ENCODE assay signal across 2 cellular contexts in the genomic region with DNA sequence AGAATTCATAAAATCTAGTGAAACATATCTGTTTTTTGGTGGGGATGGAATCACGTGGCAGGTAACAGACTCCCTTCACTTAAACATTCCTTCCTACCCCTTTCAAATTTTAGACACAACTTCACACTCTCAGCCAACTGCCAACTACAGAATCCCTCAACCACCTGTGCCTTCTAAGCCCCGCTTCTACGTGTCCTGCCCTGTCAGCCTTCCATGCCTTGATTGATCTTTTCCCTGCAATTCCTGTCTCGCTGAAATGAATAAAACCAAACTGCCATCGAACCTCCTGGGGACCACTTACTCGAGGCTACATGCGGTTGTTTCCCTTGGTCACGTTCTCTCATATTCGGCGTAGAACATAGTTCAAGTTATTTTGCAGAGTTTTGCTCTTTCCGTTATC.
A peak's percentile ranks its signal among the peaks of the same experiment; 100 is the strongest.
TF ChIP-seq lines count a peak whose summit lies in the region.

No MANE protein-coding gene starts in this region.

TF ChIP-seq in H1, 55 proteins besides CTCF, POLR2A, EP300 and RAD21:
- TF ChIP-seq, protein P1, sequence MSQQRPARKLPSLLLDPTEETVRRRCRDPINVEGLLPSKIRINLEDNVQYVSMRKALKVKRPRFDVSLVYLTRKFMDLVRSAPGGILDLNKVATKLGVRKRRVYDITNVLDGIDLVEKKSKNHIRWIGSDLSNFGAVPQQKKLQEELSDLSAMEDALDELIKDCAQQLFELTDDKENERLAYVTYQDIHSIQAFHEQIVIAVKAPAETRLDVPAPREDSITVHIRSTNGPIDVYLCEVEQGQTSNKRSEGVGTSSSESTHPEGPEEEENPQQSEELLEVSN (IDR thresholded peaks at IDR 0.05), result 0 out of 2 replicates have a peak, but pooled peaks have one; percentile 19
- TF ChIP-seq MAFK (IDR thresholded peaks at IDR 0.05; ENCODE audit: low read depth, low read length), result no peak
TF ChIP-seq in H1: peak in this region for 1.

TF ChIP-seq in neural cell, 6 proteins besides CTCF, POLR2A, EP300 and RAD21:
- TF ChIP-seq TAF1 (IDR thresholded peaks at IDR 0.05; ENCODE audit: low read depth) (no peak), EZH2 (IDR thresholded peaks at IDR 0.05; ENCODE audit: borderline replicate concordance, insufficient read depth, low read length, poor library complexity, severe bottlenecking) (no peak), SMC3 (conservative IDR thresholded peaks at IDR 0.05; ENCODE audit: poor library complexity) (no peak), MXI1 (conservative IDR thresholded peaks at IDR 0.05; ENCODE audit: poor library complexity, severe bottlenecking) (no peak), POLR2AphosphoS5 (IDR thresholded peaks at IDR 0.05) (no peak)
- TF ChIP-seq, protein P2, sequence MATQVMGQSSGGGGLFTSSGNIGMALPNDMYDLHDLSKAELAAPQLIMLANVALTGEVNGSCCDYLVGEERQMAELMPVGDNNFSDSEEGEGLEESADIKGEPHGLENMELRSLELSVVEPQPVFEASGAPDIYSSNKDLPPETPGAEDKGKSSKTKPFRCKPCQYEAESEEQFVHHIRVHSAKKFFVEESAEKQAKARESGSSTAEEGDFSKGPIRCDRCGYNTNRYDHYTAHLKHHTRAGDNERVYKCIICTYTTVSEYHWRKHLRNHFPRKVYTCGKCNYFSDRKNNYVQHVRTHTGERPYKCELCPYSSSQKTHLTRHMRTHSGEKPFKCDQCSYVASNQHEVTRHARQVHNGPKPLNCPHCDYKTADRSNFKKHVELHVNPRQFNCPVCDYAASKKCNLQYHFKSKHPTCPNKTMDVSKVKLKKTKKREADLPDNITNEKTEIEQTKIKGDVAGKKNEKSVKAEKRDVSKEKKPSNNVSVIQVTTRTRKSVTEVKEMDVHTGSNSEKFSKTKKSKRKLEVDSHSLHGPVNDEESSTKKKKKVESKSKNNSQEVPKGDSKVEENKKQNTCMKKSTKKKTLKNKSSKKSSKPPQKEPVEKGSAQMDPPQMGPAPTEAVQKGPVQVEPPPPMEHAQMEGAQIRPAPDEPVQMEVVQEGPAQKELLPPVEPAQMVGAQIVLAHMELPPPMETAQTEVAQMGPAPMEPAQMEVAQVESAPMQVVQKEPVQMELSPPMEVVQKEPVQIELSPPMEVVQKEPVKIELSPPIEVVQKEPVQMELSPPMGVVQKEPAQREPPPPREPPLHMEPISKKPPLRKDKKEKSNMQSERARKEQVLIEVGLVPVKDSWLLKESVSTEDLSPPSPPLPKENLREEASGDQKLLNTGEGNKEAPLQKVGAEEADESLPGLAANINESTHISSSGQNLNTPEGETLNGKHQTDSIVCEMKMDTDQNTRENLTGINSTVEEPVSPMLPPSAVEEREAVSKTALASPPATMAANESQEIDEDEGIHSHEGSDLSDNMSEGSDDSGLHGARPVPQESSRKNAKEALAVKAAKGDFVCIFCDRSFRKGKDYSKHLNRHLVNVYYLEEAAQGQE (IDR thresholded peaks at IDR 0.05; ENCODE audit: borderline replicate concordance), result no peak
